ENCODE assay signal across 8 cellular contexts in the genomic region with DNA sequence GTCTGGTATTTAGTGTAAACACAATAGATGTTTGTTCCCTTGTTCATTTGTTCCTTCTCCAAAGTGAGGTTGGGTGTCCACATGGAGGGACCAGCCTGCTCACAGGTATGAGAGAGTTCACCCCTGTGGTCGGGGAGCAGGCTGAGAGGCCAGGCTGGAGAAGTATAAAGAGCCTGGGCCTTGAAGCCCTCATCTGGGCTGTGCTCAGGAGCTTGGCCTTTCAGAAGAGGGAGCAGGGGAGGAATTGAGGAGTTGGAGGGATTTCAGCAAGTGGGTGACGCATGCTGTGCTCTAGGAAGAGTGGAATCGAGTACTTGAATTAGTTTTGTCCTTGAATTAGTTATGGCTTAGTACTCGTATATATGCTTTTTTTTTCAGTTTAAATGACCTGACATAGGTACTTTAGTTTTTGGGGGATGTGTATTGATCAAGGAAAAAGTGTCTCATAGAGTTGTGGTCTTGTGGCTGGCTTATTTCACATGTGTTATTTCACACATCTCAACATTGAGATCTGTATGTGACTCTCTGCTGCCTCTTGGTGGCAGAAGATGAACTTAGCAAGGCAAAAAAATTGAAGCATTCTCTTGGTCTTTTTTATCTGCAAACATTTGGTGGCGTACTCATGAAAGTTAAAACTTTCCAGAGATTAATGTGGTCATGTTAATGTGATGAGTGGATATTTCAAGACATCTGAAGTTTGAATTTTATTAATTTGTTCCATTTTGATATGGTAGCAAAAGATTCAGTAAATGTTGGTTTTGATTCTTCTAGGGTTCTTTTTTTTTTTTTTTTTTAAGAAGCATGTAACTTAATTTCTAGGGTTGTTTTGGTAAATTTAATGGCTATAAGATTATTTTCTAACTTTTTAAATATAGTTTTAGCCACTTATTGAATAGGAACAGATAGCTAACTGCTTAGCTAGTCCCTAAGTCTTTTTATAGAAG. TPM values are rescaled to one million over a fixed set of nuclear protein-coding genes. Genes with fewer than 3 reads are reported as not detected.
DNase-seq lines count a peak whose midpoint lies in the region; ATAC-seq and TF ChIP-seq lines count a peak whose summit lies in the region.

No MANE protein-coding gene starts in this region.

- no peaks in the 10 kb centered on the region for H3K27me3 Mint-ChIP-seq in endodermal cell (ENCODE audit: insufficient read depth)

- POLR2A ChIA-PET in BJ (lab: Charles Lee) = interaction anchor here (0.7 kb wide), 1 partner anchor 866 kb away, joined by 11 read pairs; no protein-coding TSS in a partner anchor

- no peaks in the 10 kb centered on the region for H3K27me3 ChIP-seq in BJ (ENCODE audit: control insufficient read depth, insufficient read depth, low read length)
- no peaks in the 10 kb centered on the region for H3K27me3 ChIP-seq in endodermal cell (ENCODE audit: control insufficient read depth, insufficient read depth, low read length, poor library complexity, severe bottlenecking)
- H3K27me3 ChIP-seq in upper lobe of left lung = no peaks in the 10 kb centered on the region

- H3K4me3 ChIP-seq in BJ (ENCODE audit: low read depth, low read length) (no peak overlapping the region), endodermal cell (ENCODE audit: low read length) (no peak overlapping the region), upper lobe of left lung (no peak overlapping the region)

- peak; percentile 50 for ATAC-seq in GM18508 (IDR thresholded peaks at IDR 0.05; ENCODE audit: insufficient read depth, unreplicated experiment)
- ATAC-seq in HG02973 (IDR thresholded peaks at IDR 0.05; ENCODE audit: unreplicated experiment) = peak; percentile 81
- ATAC-seq in upper lobe of left lung (ENCODE audit: low FRiP score in 2 of 2) = peak; percentile 84 to 85

- H3K4me1 Mint-ChIP-seq in endodermal cell = peaks cover 6% of the 10 kb centered on the region

- peak; percentile 82 for TF ChIP-seq CTCF in BJ (IDR thresholded peaks at IDR 0.05; ENCODE audit: insufficient read depth, low read depth, low read length)
- TF ChIP-seq CTCF in endodermal cell (conservative IDR thresholded peaks at IDR 0.05) = peak; percentile 91
- peak; percentile 52 to 83 (median 76) for TF ChIP-seq CTCF in upper lobe of left lung (IDR thresholded peaks at IDR 0.05)

- CTCF ChIA-PET in BJ (lab: Yijun Ruan, JAX) = interaction anchor here (0.6 to 1.7 kb wide), 2 partner anchors 155 to 259 kb away, joined by 3 read pairs; no protein-coding TSS in a partner anchor

- DNase-seq in BJ (ENCODE audit: low read depth) = no peak
- DNase-seq in NCI-H1694 treated with DMSO at 0.1 percent for 48 hours (lab: John Stamatoyannopoulos, UW) = peak; percentile 72
- DNase-seq in activated CD4-positive, alpha-beta T cell treated with anti-CD3 and anti-CD28 coated beads for 4 hours = peak; percentile 26 to 54
- peak; percentile 68 for DNase-seq in endodermal cell
- DNase-seq in midbrain (lab: John Stamatoyannopoulos, UW) = peak; percentile 76
- peak in 1 of 2 donors; percentile 35 for DNase-seq in upper lobe of left lung

- no peak overlapping the region for H3K9ac ChIP-seq in endodermal cell (ENCODE audit: extremely low read depth, low read length, poor library complexity, severe bottlenecking)

- H3K9me3 ChIP-seq in endodermal cell (ENCODE audit: control insufficient read depth, low read length) (no peaks in the 10 kb centered on the region), upper lobe of left lung (no peaks in the 10 kb centered on the region)

- H3K27ac ChIP-seq in endodermal cell (ENCODE audit: low read depth, low read length) (peak overlapping the region; percentile 58), upper lobe of left lung (no peak overlapping the region)

- WGBS in endodermal cell (ENCODE audit: insufficient coverage in 1 of 2, insufficient read length in 1 of 2), 2 experiments = 70 to 75% methylated on average over 4 to 5 of the region's 5 CpGs
- WGBS in upper lobe of left lung, 2 donors = 54 to 57% methylated on average over 5 of the region's 5 CpGs

- H3K36me3 ChIP-seq in BJ (ENCODE audit: control insufficient read depth, insufficient read depth, low read length) = no peaks in the 10 kb centered on the region
- peaks cover 27% of the 10 kb centered on the region for H3K36me3 ChIP-seq in endodermal cell (ENCODE audit: control insufficient read depth, insufficient read depth, low read length)
- H3K36me3 ChIP-seq in upper lobe of left lung = peaks cover 0 to 3% (median 0%) of the 10 kb centered on the region in 4 donors

- H3K36me3 Mint-ChIP-seq in endodermal cell (ENCODE audit: low read depth) = peaks cover 18% of the 10 kb centered on the region

- H3K9me3 Mint-ChIP-seq in endodermal cell = no peaks in the 10 kb centered on the region

- H3K4me3 Mint-ChIP-seq in endodermal cell = no peak overlapping the region

- TF ChIP-seq POLR2A in upper lobe of left lung (IDR thresholded peaks at IDR 0.05) = no peak

- H3K4me1 ChIP-seq in endodermal cell (ENCODE audit: control insufficient read depth, insufficient read depth, low read length) (no peaks in the 10 kb centered on the region), upper lobe of left lung (peaks cover 0 to 6% (median 0%) of the 10 kb centered on the region in 4 donors)

- H3K27ac Mint-ChIP-seq in endodermal cell = peak overlapping the region; percentile 91

- TF ChIP-seq EP300 in upper lobe of left lung (IDR thresholded peaks at IDR 0.05) = no peak

RNA-seq across cellular contexts. Expression of a gene that starts 54.3 kb away (rescaled TPM):
- 0.06 and 0.16 TPM in 2 replicates for polyA plus RNA-seq in BJ (2011; rRNA removed)
- 0.24 TPM in 1 of 2 replicates, not detected in the other for polyA minus RNA-seq in BJ (2011; rRNA and poly(A)+ RNA removed)
- 10 to 100 TPM; 24.0 to 25.7 TPM for total RNA-seq in endodermal cell
- polyA plus RNA-seq in endodermal cell (2013, experiment 1 of 2) = 69.0 TPM
- polyA plus RNA-seq in endodermal cell (2013, experiment 2 of 2) = 59.0 TPM
- 10 to 100 TPM; 10.6 to 35.6 (median 21.4) TPM for total RNA-seq in upper lobe of left lung
